ENCODE assay signal across 8 cellular contexts in genomic region chr16:58755989-58756649, GRCh38. TPM values are rescaled to one million over a fixed set of nuclear protein-coding genes. Genes with fewer than 3 reads are reported as not detected.
A peak's percentile ranks its signal among the peaks of the same experiment; 100 is the strongest.
DNase-seq lines count a peak whose midpoint lies in the region; ATAC-seq and TF ChIP-seq lines count a peak whose summit lies in the region.

No MANE protein-coding gene starts in this region.

- POLR2A ChIA-PET in Panc1 (lab: Charles Lee) = no interaction called here

- H3K4me1 ChIP-seq in Panc1 (ENCODE audit: control insufficient read depth, insufficient read depth, low read length) = no peaks in the 10 kb centered on the region
- H3K4me1 ChIP-seq in osteoblast (ENCODE audit: insufficient read depth, low read length) = no peaks in the 10 kb centered on the region
- peaks cover 5% of the 10 kb centered on the region for H3K4me1 ChIP-seq in thymus (ENCODE audit: control insufficient read depth, insufficient read depth, low read length)

- peak; percentile 85 for DNase-seq in DMS53 (lab: John Stamatoyannopoulos, UW)
- DNase-seq in HUDEP-2 (lab: John Stamatoyannopoulos, UW; ENCODE audit: unreplicated experiment in 76 of 76) = peak in 68 of 76 experiments; percentile 6 to 75 (median 47)
- peak; percentile 43 for DNase-seq in Panc1 (ENCODE audit: low read depth, low spot score)
- DNase-seq in activated T-helper 1 cell treated with anti-CD3 and anti-CD28 coated beads, Interleukin-2, amount 50 U/mL, for 16 hours (ENCODE audit: low read depth in 1 of 2, low spot score in 1 of 2) = peak; percentile 55
- DNase-seq in foreskin fibroblast = peak; percentile 55 to 79
- no peak for DNase-seq in osteoblast (ENCODE audit: insufficient read length, low spot score, missing footprints)

- peak overlapping the region; percentile 33 for H2AFZ ChIP-seq in osteoblast (ENCODE audit: low read length)

- BruUV-seq in Panc1 (replicated peaks; lab: Mats Ljungman, UMichigan) = no TSS peak

- H3K9me3 ChIP-seq in Panc1 (ENCODE audit: control insufficient read depth, insufficient read depth, low read depth, low read length) (no peaks in the 10 kb centered on the region), osteoblast (ENCODE audit: low read depth, low read length) (no peaks in the 10 kb centered on the region), thymus (ENCODE audit: control insufficient read depth) (no peaks in the 10 kb centered on the region)

- no peaks in the 10 kb centered on the region for H4K20me1 ChIP-seq in osteoblast (ENCODE audit: insufficient read depth, low read length)

- ATAC-seq in GM21515 (IDR thresholded peaks at IDR 0.05; ENCODE audit: unreplicated experiment) (peak; percentile 96), Panc1 (peak; percentile 98)

- H3K4me3 ChIP-seq in Panc1 (ENCODE audit: low read depth in 2 of 2, low read length in 2 of 2) = no peak overlapping the region
- no peak overlapping the region for H3K4me3 ChIP-seq in foreskin fibroblast (ENCODE audit: low read depth in 1 of 2, low read length in 2 of 2)
- H3K4me3 ChIP-seq in osteoblast (ENCODE audit: insufficient read depth, low read length) = no peak overlapping the region
- H3K4me3 ChIP-seq in thymus (ENCODE audit: low read length) = no peak overlapping the region

- 2% methylated on average over 17 of the region's 17 CpGs for WGBS in thymus

- H3K27ac ChIP-seq in Panc1 (ENCODE audit: low read length) (no peak overlapping the region), osteoblast (ENCODE audit: low read depth, low read length) (no peak overlapping the region), thymus (ENCODE audit: low read depth) (peak overlapping the region; percentile 59)

- H3K36me3 ChIP-seq in Panc1 (ENCODE audit: control insufficient read depth, insufficient read depth, low read length) (no peaks in the 10 kb centered on the region), osteoblast (ENCODE audit: insufficient read depth, low read length) (no peaks in the 10 kb centered on the region), thymus (ENCODE audit: control insufficient read depth, insufficient read depth) (no peaks in the 10 kb centered on the region)

- peak; percentile 84 for TF ChIP-seq CTCF in Panc1 (IDR thresholded peaks at IDR 0.05)
- peak; percentile 79 for TF ChIP-seq CTCF in foreskin fibroblast (IDR thresholded peaks at IDR 0.05; ENCODE audit: low read depth, low read length)
- TF ChIP-seq CTCF in osteoblast (IDR thresholded peaks at IDR 0.05; ENCODE audit: extremely low read depth, low read depth, low read length) = peak; percentile 85

- intact Hi-C loops in Panc1 (cut with micrococcal nuclease; ENCODE audit: unreplicated experiment) = loop anchor here (5.0 kb wide), 2 partner anchors 79 to 244 kb away; no protein-coding TSS in a partner anchor

- H3K4me2 ChIP-seq in osteoblast (ENCODE audit: insufficient read depth, low read length) = peak overlapping the region; percentile 73

- H3K79me2 ChIP-seq in osteoblast (ENCODE audit: insufficient read depth, low read length) = no peaks in the 10 kb centered on the region

- no peaks in the 10 kb centered on the region; the same call in 1 of the 2 replicates for H3K27me3 ChIP-seq in Panc1 (ENCODE audit: control insufficient read depth, insufficient read depth, low read length)
- peaks cover 3% of the 10 kb centered on the region for H3K27me3 ChIP-seq in osteoblast (ENCODE audit: insufficient read depth, low read length)
- H3K27me3 ChIP-seq in thymus (ENCODE audit: control insufficient read depth, insufficient read depth) = no peaks in the 10 kb centered on the region

- CTCF ChIA-PET in Panc1 (lab: Charles Lee) = interaction anchor here (0.6 to 1.2 kb wide), 8 partner anchors 32 to 419 kb away, joined by 3 to 13 read pairs (median 4); partner anchors contain the start of gene SLC38A7

- in situ Hi-C loops in Panc1 (cut with HindIII; ENCODE audit: low pct_unique_long_range_greater_than_20kb, low sequenced_read_pairs) = no loop called here

RNA-seq across cellular contexts. Expression of gene GOT2, which starts 22.0 kb away (rescaled TPM):
- total RNA-seq in Panc1 (2021; ENCODE audit: unreplicated experiment) (64.0 TPM), osteoblast (19.2 and 21.4 TPM in 2 replicates)
- polyA plus RNA-seq in Panc1 (2012; ENCODE audit: insufficient read length) = 62.0 TPM
- polyA plus RNA-seq in thymus = 38.6 TPM
